29 cellular contexts compared by ENCODE assay signal in the genomic region with DNA sequence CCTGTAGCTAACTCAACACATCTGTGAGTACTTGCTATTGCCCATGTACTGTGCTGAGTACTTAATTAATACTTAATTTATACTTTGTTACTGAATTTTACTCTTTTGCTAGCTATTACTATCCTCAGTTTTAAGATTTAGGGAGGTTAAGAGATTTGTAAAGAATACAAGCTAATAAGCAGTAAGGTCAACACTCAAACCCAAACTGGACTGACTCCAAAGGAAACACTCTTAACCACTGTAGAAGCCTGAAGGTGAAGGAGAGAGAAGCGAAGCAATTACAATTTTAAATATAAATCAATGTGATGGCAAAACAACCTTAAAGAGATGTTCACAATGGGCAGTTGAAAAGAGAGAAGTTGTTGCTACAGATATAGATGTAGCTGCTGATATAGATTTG.
DNase-seq lines count a peak whose midpoint lies in the region; ATAC-seq and TF ChIP-seq lines count a peak whose summit lies in the region.
"Had no signal": no experiment of that assay in that cellular context is flagged by ENCODE, and none has a peak within 500 bp of the region (broad histone marks: within the 10 kb centered on the region; RNA-seq: fewer than 3 reads in every experiment).

No MANE protein-coding gene starts in this region.

- intact Hi-C loops in left lung (cut with DNase I) = no loop called here

- no peak overlapping the region for H3K4me3 ChIP-seq in left lung
- H3K4me3 ChIP-seq: A549; BLaER1; BLaER1 treated with 17β-estradiol and CSF1 and Interleukin-3, amounts not matched to agents 10 nM and 100 nM had no signal

- H3K4me1 ChIP-seq in left lung = no peaks in the 10 kb centered on the region
- H3K4me1 ChIP-seq: A549; BE2C; BLaER1; BLaER1 treated with 17β-estradiol and CSF1 and Interleukin-3, amounts not matched to agents 10 nM and 100 nM; Caco-2 had no signal

- no peak overlapping the region for H3K27ac ChIP-seq in left lung
- H3K27ac ChIP-seq: 22Rv1; A549; BLaER1; BLaER1 treated with 17β-estradiol and CSF1 and Interleukin-3, amounts not matched to agents 10 nM and 100 nM; C4-2B had no signal

- peak; percentile 53 for DNase-seq in NCI-H2029 treated with DMSO at 0.1 percent for 48 hours (lab: John Stamatoyannopoulos, UW)
- no peak for DNase-seq in NCI-H2029 (lab: John Stamatoyannopoulos, UW)
- DNase-seq in left lung = no peak
- no peak for DNase-seq in germinal center (ENCODE audit: low spot score)
- DNase-seq: 8988T; ACHN; AML-193; BE2C; C1 segment of cervical spinal cord; Caco-2; Calu3; CD4-positive, alpha-beta memory T cell; CD4-positive, alpha-beta T cell; CD4-positive, CD25-positive, alpha-beta regulatory T cell; CD8-positive, alpha-beta memory T cell; CD8-positive, alpha-beta T cell; COR-L47; DMS 273 treated with DMSO at 0.1 percent for 48 hours; DMS153; DMS53; DMS79; DMS79 treated with DMSO at 0.1 percent for 48 hours; DND-41; EL had no signal

- H3K9me3 ChIP-seq in left lung = peaks cover 0 to 2% of the 10 kb centered on the region in 2 donors
- H3K9me3 ChIP-seq: A549; BE2C; BLaER1; BLaER1 treated with 17β-estradiol and CSF1 and Interleukin-3, amounts not matched to agents 10 nM and 100 nM had no signal

- peak; percentile 74 for ATAC-seq in left lung
- ATAC-seq: A549; CD8-positive, alpha-beta T cell had no signal

- no peak for TF ChIP-seq CTCF in left lung (IDR thresholded peaks at IDR 0.05)

- H3K27me3 ChIP-seq in left lung = no peaks in the 10 kb centered on the region
- H3K27me3 ChIP-seq: BE2C; BLaER1; BLaER1 treated with 17β-estradiol and CSF1 and Interleukin-3, amounts not matched to agents 10 nM and 100 nM had no signal

- no peaks in the 10 kb centered on the region for H3K36me3 ChIP-seq in left lung
- H3K36me3 ChIP-seq: BE2C; BLaER1; BLaER1 treated with 17β-estradiol and CSF1 and Interleukin-3, amounts not matched to agents 10 nM and 100 nM had no signal
